16 cellular contexts compared by ENCODE assay signal in the genomic region with DNA sequence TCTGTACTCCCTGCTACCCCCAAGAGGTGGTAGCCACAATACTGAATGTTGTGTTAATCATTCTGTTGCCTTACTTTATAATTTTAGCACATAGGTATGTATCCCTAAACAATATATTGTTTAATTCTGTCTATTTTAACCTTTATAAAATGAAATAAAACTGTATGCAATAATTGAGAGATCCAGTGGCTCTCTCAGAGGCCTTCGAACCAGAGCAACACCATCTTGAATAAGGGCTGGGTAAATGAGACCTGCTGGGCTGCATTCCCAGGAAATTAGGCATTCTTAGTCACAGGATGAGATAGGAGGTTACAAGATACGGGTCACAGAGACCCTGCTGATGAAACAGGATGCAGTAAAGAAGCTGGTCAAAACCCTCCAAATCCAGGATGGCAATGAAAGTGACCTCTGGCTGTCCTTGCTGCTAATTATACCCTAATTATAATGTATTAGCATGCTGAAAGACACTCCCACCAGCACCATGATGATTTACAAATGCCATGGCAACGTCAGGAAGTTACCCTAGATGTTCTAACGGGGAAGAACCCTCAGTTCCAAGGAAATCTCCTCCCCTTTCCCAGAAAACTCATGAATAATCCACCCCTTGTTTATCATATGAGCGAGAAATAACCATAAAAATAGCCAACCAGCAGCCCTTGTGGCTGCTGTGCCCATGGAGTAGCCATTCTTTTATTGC. TPM values are rescaled to one million over a fixed set of nuclear protein-coding genes. Genes with fewer than 3 reads are reported as not detected.
DNase-seq lines count a peak whose midpoint lies in the region; ATAC-seq and TF ChIP-seq lines count a peak whose summit lies in the region.
"Had no signal": no experiment of that assay in that cellular context is flagged by ENCODE, and none has a peak within 500 bp of the region (broad histone marks: within the 10 kb centered on the region; RNA-seq: fewer than 3 reads in every experiment).

No MANE protein-coding gene starts in this region.

- H3K27ac Mint-ChIP-seq in T-cell, result no peak overlapping the region

- H3K9me3 Mint-ChIP-seq in T-cell, result peaks cover 0 to 4% (median 0%) of the 10 kb centered on the region in 3 donors

- ATAC-seq in T-cell (replicated peaks in 1 of 4) (no peak), sciatic nerve (no peak), HG03469 (IDR thresholded peaks at IDR 0.05; ENCODE audit: unreplicated experiment) (no peak)
- ATAC-seq: gastrocnemius medialis, left ventricle myocardium superior had no signal

- no peaks in the 10 kb centered on the region for H3K36me3 Mint-ChIP-seq in T-cell

- DNase-seq in HCEC 1CT, result peak; percentile 81
- no peak for DNase-seq in T-cell
- peak; percentile 77 for DNase-seq in fibroblast of pulmonary artery (ENCODE audit: low read depth)
- DNase-seq in sciatic nerve (ENCODE audit: low spot score), result peak; percentile 19
- DNase-seq in NCI-H2171 treated with DMSO at 0.1 percent for 48 hours (lab: John Stamatoyannopoulos, UW), result no peak
- DNase-seq in DMS53 (lab: John Stamatoyannopoulos, UW), result no peak
- DNase-seq: activated T-cell treated with anti-CD3 and anti-CD28 coated beads, Interleukin-2, amount 50 U/mL, for 48 hours; DMS79; left ventricle myocardium superior; NCI-H1048; NCI-H510A treated with DMSO at 0.1 percent for 48 hours; SHP77 treated with DMSO at 0.1 percent for 48 hours had no signal

- POLR2A ChIA-PET in T-cell (lab: Charles Lee), result no interaction called here

- peaks cover 32 to 38% (median 34%) of the 10 kb centered on the region in 3 donors for H3K4me1 Mint-ChIP-seq in T-cell

- H3K4me3 Mint-ChIP-seq in T-cell, result peak overlapping the region in 2 of 3 donors; percentile 85 to 88

- H3K27me3 Mint-ChIP-seq in T-cell, result peaks cover 3 to 4% of the 10 kb centered on the region in 2 donors

- no peak overlapping the region for H3K4me3 ChIP-seq in fibroblast of pulmonary artery (replicated peaks; ENCODE audit: low read depth, low read length)
- H3K4me3 ChIP-seq: cardiac muscle cell, gastrocnemius medialis, ovary had no signal

- CTCF ChIA-PET in T-cell (lab: Charles Lee), result no interaction called here

- intact Hi-C loops in sciatic nerve (cut with DNase I), result no loop called here

- no peak for TF ChIP-seq CTCF in fibroblast of pulmonary artery (IDR thresholded peaks at IDR 0.05; ENCODE audit: low read length, missing control alignments)

RNA-seq across cellular contexts. Expression of a gene that starts 2.0 kb away (rescaled TPM):
- total RNA-seq in T-cell, result 10 to 100 TPM; 46.2 to 63.1 (median 57.7) TPM
- total RNA-seq in sciatic nerve, result 28.9 TPM

RNA-seq across cellular contexts. Expression of a gene that starts 12.4 kb away (rescaled TPM):
- total RNA-seq in T-cell (under 1 TPM in 4 of 5 donors, not detected in 1; 0.10 to 0.57 (median 0.26) TPM), sciatic nerve (22.6 TPM)

RNA-seq across cellular contexts. Expression of a gene that starts 31.9 kb away (rescaled TPM):
- total RNA-seq in T-cell (10 to 100 TPM; 28.2 to 80.7 (median 51.6) TPM), sciatic nerve (147 TPM)

Comparison
In these comparisons a context has a peak if more than half of its experiments do, and no peak if none do; other contexts are left out.
1. DNase-seq: peak in HCEC 1CT (single experiment), fibroblast of pulmonary artery (single experiment) and sciatic nerve (single experiment); none in T-cell (0 of 34), NCI-H2171 treated with DMSO at 0.1 percent for 48 hours (single experiment) and DMS53 (single experiment).
2. RNA of a gene that starts 12.4 kb away (total RNA-seq): 22.6 TPM in sciatic nerve (single experiment); 0.10 to 0.57 TPM in T-cell; every median in the first group is over 10 times any median in the second.